8 cellular contexts compared by ENCODE assay signal in the genomic region with DNA sequence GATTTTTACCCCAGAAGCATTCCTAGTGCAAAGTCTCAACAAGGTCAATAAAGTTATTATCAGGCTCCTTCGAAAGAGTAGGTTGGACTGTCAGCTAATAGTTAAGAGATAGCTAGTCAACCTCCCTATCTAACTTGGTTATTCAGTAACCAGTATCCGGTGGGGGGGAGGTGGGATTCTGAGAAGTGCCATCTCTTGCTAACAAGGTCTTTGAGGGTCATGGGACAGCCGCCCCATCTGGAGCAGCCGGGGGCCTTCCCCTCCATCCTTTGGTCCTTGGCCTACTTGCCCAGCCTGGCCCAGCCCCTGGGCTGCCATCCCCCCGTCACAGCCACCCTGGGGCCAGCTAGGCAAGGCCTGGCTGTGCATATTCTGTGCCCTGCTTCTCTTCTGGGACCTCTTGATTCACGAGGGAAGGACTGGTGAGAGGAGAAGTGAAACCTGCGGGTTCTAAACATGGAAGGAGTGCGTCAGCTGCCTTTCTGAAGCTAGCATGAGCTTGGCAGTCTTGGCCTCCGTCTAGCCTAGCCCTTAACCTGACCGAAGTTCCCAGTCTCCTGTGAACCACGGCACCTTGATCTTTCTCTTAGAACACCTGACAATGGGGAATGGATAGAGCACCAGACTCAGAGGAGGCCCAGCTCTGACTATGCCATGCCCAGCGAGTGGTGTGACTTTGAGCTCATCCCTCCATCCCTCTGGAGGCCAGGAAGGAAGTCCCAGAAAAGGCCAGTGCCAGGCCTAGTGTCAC. TPM values are rescaled to one million over a fixed set of nuclear protein-coding genes. Genes with fewer than 3 reads are reported as not detected.
DNase-seq lines count a peak whose midpoint lies in the region; ATAC-seq and TF ChIP-seq lines count a peak whose summit lies in the region.

No MANE protein-coding gene starts in this region.

- intact Hi-C loops in sigmoid colon (cut with DNase I), result no loop called here
- intact Hi-C loops in A673 (cut with micrococcal nuclease; ENCODE audit: unreplicated experiment), result no loop called here

- peak overlapping the region; percentile 36 for H3K4me2 ChIP-seq in SU-DHL-6 (ENCODE audit: low read depth, low read length, poor library complexity, severe bottlenecking)

- no peaks in the 10 kb centered on the region for H3F3A ChIP-seq in SU-DHL-6 (ENCODE audit: insufficient read depth)

- H3K27ac ChIP-seq in SU-DHL-6 (ENCODE audit: low read depth, low read length) (no peak overlapping the region; the same call in 1 of the 2 replicates), sigmoid colon (peak overlapping the region in 3 of 4 donors; percentile 23 to 57 (median 45)), A673 (ENCODE audit: low read depth, low read length, poor library complexity, severe bottlenecking) (no peak overlapping the region)

- TF ChIP-seq CTCF in SU-DHL-6 (IDR thresholded peaks at IDR 0.05; ENCODE audit: insufficient read depth, low read length, poor library complexity, severe bottlenecking) (no peak), sigmoid colon (IDR thresholded peaks at IDR 0.05) (no peak), A673 (conservative IDR thresholded peaks at IDR 0.05; ENCODE audit: low read depth, low read length) (no peak)

- H3K4me1 ChIP-seq in sigmoid colon (no peaks in the 10 kb centered on the region), A673 (ENCODE audit: insufficient read depth, low read length, poor library complexity, severe bottlenecking) (no peaks in the 10 kb centered on the region)

- no peak overlapping the region for H2AFZ ChIP-seq in SU-DHL-6 (ENCODE audit: low read depth, low read length, severe bottlenecking)

- peak; percentile 71 for DNase-seq in sigmoid colon
- DNase-seq in DMS153 treated with DMSO at 0.1 percent for 48 hours (lab: John Stamatoyannopoulos, UW; ENCODE audit: unreplicated experiment), result no peak
- no peak for DNase-seq in NCI-H1105 (lab: John Stamatoyannopoulos, UW)
- DNase-seq in A673 (ENCODE audit: low spot score), result no peak
- no peak for DNase-seq in NCI-H1092 treated with DMSO at 0.1 percent for 48 hours (lab: John Stamatoyannopoulos, UW)

- POLR2A ChIA-PET in A673 (lab: Charles Lee; ENCODE audit: low non-redundant PET), result no interaction called here

- H3K4me3 ChIP-seq in SU-DHL-6 (ENCODE audit: insufficient read depth, low read length, poor library complexity, severe bottlenecking) (no peak overlapping the region), sigmoid colon (no peak overlapping the region), A673 (ENCODE audit: low read depth, low read length, poor library complexity, severe bottlenecking) (no peak overlapping the region)

- H3K9me3 ChIP-seq in SU-DHL-6 (ENCODE audit: insufficient read depth, low read length) (no peaks in the 10 kb centered on the region), sigmoid colon (no peaks in the 10 kb centered on the region), A673 (ENCODE audit: low read depth, low read length, poor library complexity, severe bottlenecking) (no peaks in the 10 kb centered on the region)

- CTCF ChIA-PET in A673 (lab: Charles Lee), result no interaction called here

- H3K27me3 ChIP-seq in SU-DHL-6 (ENCODE audit: low read length) (no peaks in the 10 kb centered on the region), sigmoid colon (peaks cover 0 to 5% (median 4%) of the 10 kb centered on the region in 3 donors), A673 (replicated peaks; ENCODE audit: insufficient read depth, low read depth, low read length, poor library complexity) (no peaks in the 10 kb centered on the region)

- no peaks in the 10 kb centered on the region for H4K20me1 ChIP-seq in SU-DHL-6 (ENCODE audit: low read depth, low read length)

- WGBS in sigmoid colon, 2 donors, result 71% methylated on average over 12 of the region's 12 CpGs

- ATAC-seq in GM19023 (IDR thresholded peaks at IDR 0.05; ENCODE audit: unreplicated experiment) (peak; percentile 75), HG02973 (IDR thresholded peaks at IDR 0.05; ENCODE audit: unreplicated experiment) (peak; percentile 84)

- H3K9ac ChIP-seq in SU-DHL-6 (ENCODE audit: low read length), result no peak overlapping the region

- no peaks in the 10 kb centered on the region for H3K9me2 ChIP-seq in SU-DHL-6 (replicated peaks; ENCODE audit: insufficient read depth, low read length)

- H3K79me2 ChIP-seq in SU-DHL-6 (ENCODE audit: insufficient read depth, low read length), result no peaks in the 10 kb centered on the region

- no peaks in the 10 kb centered on the region for H3K36me3 ChIP-seq in SU-DHL-6 (ENCODE audit: low read length)
- no peaks in the 10 kb centered on the region for H3K36me3 ChIP-seq in sigmoid colon
- H3K36me3 ChIP-seq in A673 (ENCODE audit: insufficient read depth, low read length, poor library complexity, severe bottlenecking), result no peaks in the 10 kb centered on the region

- TF ChIP-seq POLR2A in sigmoid colon (IDR thresholded peaks at IDR 0.05), result no peak

- TF ChIP-seq EP300 in sigmoid colon (IDR thresholded peaks at IDR 0.05), result no peak

- no TSS peak for BruUV-seq in A673 (replicated peaks; lab: Mats Ljungman, UMichigan)

RNA-seq across cellular contexts. Expression of gene SLC37A2, which starts 9.3 kb away (rescaled TPM):
- 10 to 100 TPM in 1 of 4 donors, 1 to 10 TPM in 3; 3.4 to 10.3 (median 6.6) TPM for total RNA-seq in sigmoid colon
- 10 to 100 TPM in 1 of 3 donors, 1 to 10 TPM in 2; 1.2 to 14.1 (median 3.5) TPM for polyA plus RNA-seq in sigmoid colon
- total RNA-seq in A673 (2021), result 0.26 TPM in 1 of 2 replicates, not detected in the other

RNA-seq across cellular contexts. Expression of gene TMEM218, which starts 39.0 kb away (rescaled TPM):
- 10 to 100 TPM; 14.0 to 34.6 (median 26.0) TPM for total RNA-seq in sigmoid colon
- polyA plus RNA-seq in sigmoid colon, result 10 to 100 TPM; 12.0 to 23.3 (median 15.6) TPM
- 28.8 and 32.5 TPM in 2 replicates for total RNA-seq in A673 (2021)

Comparison
In these comparisons a context has a peak if more than half of its experiments do, and no peak if none do; other contexts are left out.
1. H3K27ac ChIP-seq: peak in sigmoid colon (3 of 4); none in SU-DHL-6 (single experiment) and A673 (single experiment).